In the genomic region with DNA sequence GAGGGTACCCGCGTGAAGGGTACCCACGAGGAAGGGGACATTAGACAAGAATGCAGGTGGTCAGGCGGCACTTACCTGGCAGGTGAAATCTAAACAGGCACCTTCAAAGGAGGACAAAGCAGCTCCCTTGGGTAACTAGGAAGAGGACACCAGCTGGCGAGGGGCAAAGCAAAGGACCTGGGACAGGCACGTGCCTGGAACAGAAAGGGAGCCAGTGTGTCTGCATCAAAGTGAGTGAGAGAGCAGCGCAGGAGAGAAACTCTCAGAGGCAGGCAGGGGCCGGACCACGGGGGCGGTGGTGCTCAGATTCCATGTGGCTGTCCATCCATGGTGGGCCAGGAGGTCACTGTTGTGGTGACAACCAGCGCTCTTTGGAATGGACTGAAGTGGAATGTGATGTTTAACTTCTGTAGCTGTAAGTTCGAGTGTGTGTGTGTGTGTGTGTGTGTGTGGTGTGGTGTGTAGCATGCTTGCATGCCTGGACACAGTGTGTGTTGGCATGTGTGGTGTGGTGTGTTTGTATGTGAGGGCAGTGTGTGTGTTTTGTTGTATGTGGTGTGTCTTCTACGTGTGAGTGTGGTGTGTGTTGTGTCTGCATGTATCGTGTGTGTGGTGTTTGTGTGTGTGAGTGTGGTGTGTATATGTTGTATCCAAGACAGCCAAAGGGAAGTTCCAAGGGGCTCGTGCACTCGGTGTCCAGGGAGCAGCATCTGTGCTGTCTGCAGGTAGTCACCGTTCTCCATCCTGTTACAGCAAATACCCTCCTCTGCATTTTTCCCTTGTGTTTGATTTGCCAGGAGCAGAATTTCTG, we compare ENCODE assay signal across 18 cellular contexts.
DNase-seq lines count a peak whose midpoint lies in the region; ATAC-seq, FAIRE-seq and TF ChIP-seq lines count a peak whose summit lies in the region.
"Had no signal": no experiment of that assay in that cellular context is flagged by ENCODE, and none has a peak within 500 bp of the region (broad histone marks: within the 10 kb centered on the region; RNA-seq: fewer than 3 reads in every experiment).

No MANE protein-coding gene starts in this region.

- no peak for ATAC-seq in activated T-cell treated with anti-CD3 and anti-CD28 coated beads, Interleukin-2, amount 50 U/mL, for 4 hours
- ATAC-seq in mucosa of descending colon = no peak
- ATAC-seq: activated CD4-positive, CD25-positive, alpha-beta regulatory T cell treated with anti-CD3 and anti-CD28 coated beads, Interleukin-2, amount 50 U/mL, for 24 hours; T-cell had no signal

- peak; percentile 1 for DNase-seq in activated T-cell treated with anti-CD3 and anti-CD28 coated beads, Interleukin-2, amount 50 U/mL, for 4 hours
- no peak for DNase-seq in activated T-cell treated with anti-CD3 and anti-CD28 coated beads, Interleukin-2, amount 50 U/mL, for 48 hours
- peak; percentile 42 for DNase-seq in ecto neural progenitor cell (ENCODE audit: low spot score)
- peak in 2 of 3 donors; percentile 15 to 22 for DNase-seq in mucosa of descending colon
- DNase-seq in testis = peak; percentile 11
- DNase-seq in stimulated activated naive CD4-positive, alpha-beta T cell treated with Interleukin-2 at 50 U/mL for 16 hours (lab: John Stamatoyannopoulos, UW) = no peak
- no peak for DNase-seq in small intestine
- DNase-seq in NCI-H146 treated with DMSO at 0.1 percent for 48 hours (lab: John Stamatoyannopoulos, UW; ENCODE audit: unreplicated experiment) = no peak
- DNase-seq: COR-L47; NCI-H1417; NCI-H510A treated with DMSO at 0.1 percent for 48 hours; nucleus accumbens; stimulated activated CD4-positive, alpha-beta T cell treated with anti-CD3 and anti-CD28 coated beads, Interleukin-15, amount 100 ng/mL, for 24 hours had no signal

- FAIRE-seq in small intestine (lab: Jason Lieb, UNC) = no peak
- FAIRE-seq: GM18507 had no signal

- H3K9me3 ChIP-seq in mucosa of descending colon = no peaks in the 10 kb centered on the region
- no peaks in the 10 kb centered on the region for H3K9me3 ChIP-seq in testis
- H3K9me3 ChIP-seq in small intestine (ENCODE audit: control insufficient read depth, low read depth) = no peaks in the 10 kb centered on the region

- H3K36me3 ChIP-seq in mucosa of descending colon (ENCODE audit: low read depth) (no peaks in the 10 kb centered on the region), testis (ENCODE audit: low read depth, missing control alignments) (no peaks in the 10 kb centered on the region), small intestine (ENCODE audit: control insufficient read depth in 2 of 2, insufficient read depth in 2 of 2, low read length in 2 of 2) (no peaks in the 10 kb centered on the region)
- H3K36me3 ChIP-seq: cardiac muscle cell had no signal

- H3K4me1 ChIP-seq in mucosa of descending colon (ENCODE audit: low read depth) (no peaks in the 10 kb centered on the region), testis (no peaks in the 10 kb centered on the region), small intestine (ENCODE audit: control insufficient read depth in 2 of 2, insufficient read depth in 1 of 2, low read depth in 1 of 2, low read length in 1 of 2) (no peaks in the 10 kb centered on the region)

- no peak for TF ChIP-seq POLR2A in testis (IDR thresholded peaks at IDR 0.05)

- no peaks in the 10 kb centered on the region for H3K4me1 Mint-ChIP-seq in activated T-cell treated with anti-CD3 and anti-CD28 coated beads, Interleukin-2, amount 50 U/mL, for 4 hours (ENCODE audit: low read depth)
- H3K4me1 Mint-ChIP-seq: T-cell had no signal

- H3K4me3 ChIP-seq in mucosa of descending colon (no peak overlapping the region), testis (no peak overlapping the region), small intestine (ENCODE audit: low read depth in 1 of 2, low read length in 2 of 2) (no peak overlapping the region)
- H3K4me3 ChIP-seq: cardiac muscle cell, PC-9 had no signal

- H3K27me3 ChIP-seq in testis = no peaks in the 10 kb centered on the region
- no peaks in the 10 kb centered on the region for H3K27me3 ChIP-seq in small intestine (ENCODE audit: control insufficient read depth in 2 of 2, insufficient read depth in 2 of 2, low read length in 2 of 2)
- H3K27me3 ChIP-seq: cardiac muscle cell had no signal

- no peaks in the 10 kb centered on the region for H3K27me3 Mint-ChIP-seq in activated T-cell treated with anti-CD3 and anti-CD28 coated beads, Interleukin-2, amount 50 U/mL, for 4 hours (ENCODE audit: low read depth)
- H3K27me3 Mint-ChIP-seq: T-cell had no signal

- no peaks in the 10 kb centered on the region for H3K9me3 Mint-ChIP-seq in activated T-cell treated with anti-CD3 and anti-CD28 coated beads, Interleukin-2, amount 50 U/mL, for 4 hours
- H3K9me3 Mint-ChIP-seq: T-cell had no signal

- TF ChIP-seq CTCF in mucosa of descending colon (IDR thresholded peaks at IDR 0.05) (no peak), testis (IDR thresholded peaks at IDR 0.05) (no peak)

- intact Hi-C loops in mucosa of descending colon (cut with DNase I, micrococcal nuclease) = no loop called here
- intact Hi-C loops in testis (cut with DNase I; ENCODE audit: low total_unique reads) = no loop called here

- H3K36me3 Mint-ChIP-seq in activated T-cell treated with anti-CD3 and anti-CD28 coated beads, Interleukin-2, amount 50 U/mL, for 4 hours (ENCODE audit: insufficient read depth) = peaks cover 1% of the 10 kb centered on the region

- WGBS in testis, 2 donors = 95% methylated on average over 17 of the region's 17 CpGs
- 88 to 97% (median 90%) methylated on average over 17 of the region's 17 CpGs for WGBS in small intestine, 3 donors

- no peak overlapping the region for H3K4me3 Mint-ChIP-seq in activated T-cell treated with anti-CD3 and anti-CD28 coated beads, Interleukin-2, amount 50 U/mL, for 4 hours
- H3K4me3 Mint-ChIP-seq: T-cell had no signal

- H3K27ac ChIP-seq in testis (no peak overlapping the region), small intestine (ENCODE audit: low read depth in 1 of 2, low read length in 1 of 2) (no peak overlapping the region)
- H3K27ac ChIP-seq: cardiac muscle cell, PC-9 had no signal

Comparison
In these comparisons a context has a peak if more than half of its experiments do, and no peak if none do; other contexts are left out.
1. DNase-seq: peak in activated T-cell treated with anti-CD3 and anti-CD28 coated beads, Interleukin-2, amount 50 U/mL, for 4 hours (single experiment), ecto neural progenitor cell (single experiment), mucosa of descending colon (2 of 3) and testis (single experiment); none in activated T-cell treated with anti-CD3 and anti-CD28 coated beads, Interleukin-2, amount 50 U/mL, for 48 hours (0 of 2), stimulated activated naive CD4-positive, alpha-beta T cell treated with Interleukin-2 at 50 U/mL for 16 hours (single experiment), small intestine (single experiment) and NCI-H146 treated with DMSO at 0.1 percent for 48 hours (single experiment).